ENCODE assay signal across 1 cellular context in genomic region chr20:31879143-31879987, GRCh38.
TF ChIP-seq lines count a peak whose summit lies in the region.

No MANE protein-coding gene starts in this region.

TF ChIP-seq in IMR-90, 13 proteins besides CTCF, POLR2A, EP300 and RAD21 (continued from another document):
- TF ChIP-seq MXI1 (IDR thresholded peaks at IDR 0.05; ENCODE audit: borderline replicate concordance, low read depth, low read length) (peak; percentile 98), USF2 (IDR thresholded peaks at IDR 0.05; ENCODE audit: low read depth, low read length) (peak; percentile 85)
